Comparison of ENCODE assay signal across 21 cellular contexts in genomic region chr1:219445864-219446263, GRCh38.
"Had no signal": no experiment of that assay in that cellular context is flagged by ENCODE, and none has a peak within 500 bp of the region (broad histone marks: within the 10 kb centered on the region; RNA-seq: fewer than 3 reads in every experiment).

No MANE protein-coding gene starts in this region.

- H3K4me3 Mint-ChIP-seq: activated CD8-positive, alpha-beta T cell treated with anti-CD3 and anti-CD28 coated beads, Interleukin-2, amount 10 ng/mL, durations not matched to agents 7 days and 5 days had no signal

- H3K27me3 ChIP-seq: breast epithelium, MG63 had no signal

- ATAC-seq: activated CD4-positive, CD25-positive, alpha-beta regulatory T cell treated with anti-CD3 and anti-CD28 coated beads, Interleukin-2, amount 50 U/mL, for 24 hours; activated CD8-positive, alpha-beta T cell treated with anti-CD3 and anti-CD28 coated beads, Interleukin-2, amount 10 ng/mL, durations not matched to agents 7 days and 5 days had no signal

- H3K36me3 ChIP-seq: breast epithelium, MG63, WERI-Rb-1 had no signal

- DNase-seq: activated CD4-positive, alpha-beta T cell treated with anti-CD3 and anti-CD28 coated beads for 4 hours; activated CD4-positive, alpha-beta T cell treated with anti-CD3 and anti-CD28 coated beads, Interleukin-2, amount 50 U/mL, for 4 hours; activated CD8-positive, alpha-beta memory T cell treated with anti-CD3 and anti-CD28 coated beads, Interleukin-2, amount 50 U/mL, for 48 hours; activated CD8-positive, alpha-beta T cell treated with anti-CD3 and anti-CD28 coated beads, Interleukin-2, amount 10 ng/mL, durations not matched to agents 7 days and 5 days; activated naive CD4-positive, alpha-beta T cell treated with anti-CD3 and anti-CD28 coated beads, Interleukin-2, amount 50 U/mL, for 16 hours; activated T-cell treated with anti-CD3 and anti-CD28 coated beads, Interleukin-2, amount 50 U/mL, for 1 hour; aorta; central memory CD4-positive, alpha-beta T cell; MG63; MV-4-11; NCI-H1092 treated with DMSO at 0.1 percent for 48 hours; NCI-H1417 treated with DMSO at 0.1 percent for 48 hours; NCI-H1694 treated with DMSO at 0.1 percent for 48 hours; NCI-H2029 treated with DMSO at 0.1 percent for 48 hours; NCI-H446; NCI-H524; SHP77 treated with DMSO at 0.1 percent for 48 hours; T-helper 1 cell; WERI-Rb-1 had no signal

- H3K27ac Mint-ChIP-seq: activated CD8-positive, alpha-beta T cell treated with anti-CD3 and anti-CD28 coated beads, Interleukin-2, amount 10 ng/mL, durations not matched to agents 7 days and 5 days had no signal

- H3K4me3 ChIP-seq: breast epithelium, MG63 had no signal

- H3K4me1 ChIP-seq: breast epithelium had no signal

- H3K27ac ChIP-seq: breast epithelium, WERI-Rb-1 had no signal

- H3K9me3 ChIP-seq: breast epithelium, MG63 had no signal
